ENCODE assay signal across 23 cellular contexts in the genomic region with DNA sequence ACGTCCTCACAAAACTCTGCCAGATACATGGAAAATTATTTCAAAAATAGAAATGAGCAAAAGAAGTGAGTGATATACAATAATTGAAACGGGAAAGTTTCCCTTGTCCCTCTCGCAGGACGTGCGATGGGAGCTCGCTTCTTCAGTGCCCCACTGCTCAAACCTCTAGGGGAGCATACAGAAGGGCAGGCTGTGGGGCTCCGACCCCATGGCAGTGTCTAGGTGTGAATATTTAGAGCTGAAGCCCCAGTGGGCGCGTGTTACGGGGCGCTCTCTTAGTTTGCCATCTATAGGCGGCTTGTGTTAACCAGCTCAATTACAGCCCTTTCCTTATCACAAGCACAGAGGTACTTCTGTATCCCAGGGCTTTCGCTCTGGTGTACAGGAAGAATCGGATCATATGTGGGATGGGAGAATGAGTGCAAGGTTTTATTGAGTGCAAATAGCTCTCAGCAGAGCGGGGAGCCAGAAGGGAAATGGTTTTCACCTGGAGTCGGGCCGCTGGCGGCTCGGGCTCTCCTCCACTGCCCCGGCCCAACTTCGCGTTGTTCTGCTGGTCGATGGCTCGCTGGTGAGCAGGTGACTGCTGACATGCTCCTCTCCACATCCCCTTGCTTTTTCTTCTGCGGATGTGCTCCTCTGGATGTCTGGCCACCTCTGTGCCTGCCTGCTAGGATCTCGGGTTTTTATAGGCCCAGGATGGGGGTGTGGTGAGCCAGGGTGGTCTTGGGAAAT.
"Had no signal": no experiment of that assay in that cellular context is flagged by ENCODE, and none has a peak within 500 bp of the region (broad histone marks: within the 10 kb centered on the region; RNA-seq: fewer than 3 reads in every experiment).

No MANE protein-coding gene starts in this region.

- H3K4me1 Mint-ChIP-seq: activated CD4-positive, alpha-beta T cell treated with anti-CD3 and anti-CD28 coated beads for 36 hours had no signal

- H3K27ac Mint-ChIP-seq: activated CD4-positive, alpha-beta T cell treated with anti-CD3 and anti-CD28 coated beads for 36 hours; activated CD8-positive, alpha-beta T cell treated with anti-CD3 and anti-CD28 coated beads, Interleukin-2, amount 10 ng/mL, durations not matched to agents 7 days and 5 days; activated naive CD8-positive, alpha-beta T cell had no signal

- DNase-seq: activated CD4-positive, alpha-beta T cell treated with anti-CD3 and anti-CD28 coated beads for 36 hours; activated CD8-positive, alpha-beta memory T cell treated with anti-CD3 and anti-CD28 coated beads, Interleukin-2, amount 50 U/mL, for 48 hours; activated CD8-positive, alpha-beta T cell treated with anti-CD3 and anti-CD28 coated beads, Interleukin-2, amount 10 ng/mL, durations not matched to agents 7 days and 5 days; activated T-cell treated with anti-CD3 and anti-CD28 coated beads, Interleukin-2, amount 50 U/mL, for 1 hour; anterior cingulate cortex; caudate nucleus; NCI-H1048; NCI-H1694 treated with DMSO at 0.1 percent for 48 hours; NCI-H2029 treated with DMSO at 0.1 percent for 48 hours; NCI-H345; NCI-H510A treated with DMSO at 0.1 percent for 48 hours; NCI-H69; NK-92 treated with Interleukin-12 subunit alpha and Interleukin-12 subunit beta, amount 100 ng/mL, for 24 hours; Peyer's patch; Right ventricle myocardium superior; SJCRH30; SK-N-SH; T-helper 1 cell had no signal

- ATAC-seq: activated CD4-positive, alpha-beta T cell treated with anti-CD3 and anti-CD28 coated beads for 36 hours; activated CD8-positive, alpha-beta T cell treated with anti-CD3 and anti-CD28 coated beads, Interleukin-2, amount 10 ng/mL, durations not matched to agents 7 days and 5 days had no signal

- H3K36me3 Mint-ChIP-seq: activated naive CD8-positive, alpha-beta T cell had no signal

- H3K4me3 Mint-ChIP-seq: activated CD4-positive, alpha-beta T cell treated with anti-CD3 and anti-CD28 coated beads for 36 hours; activated CD8-positive, alpha-beta T cell treated with anti-CD3 and anti-CD28 coated beads, Interleukin-2, amount 10 ng/mL, durations not matched to agents 7 days and 5 days; activated naive CD8-positive, alpha-beta T cell had no signal

- H3K4me3 ChIP-seq: breast epithelium, coronary artery, Peyer's patch, SJCRH30 had no signal

- H3K4me2 ChIP-seq: SK-N-SH had no signal

- H3K27me3 ChIP-seq: breast epithelium, Peyer's patch, SJCRH30 had no signal

- H3K4me1 ChIP-seq: breast epithelium, Peyer's patch, SJCRH30 had no signal

- H3K27ac ChIP-seq: breast epithelium, coronary artery, Peyer's patch, RWPE1, SJCRH30, VCaP had no signal

- H3K27me3 Mint-ChIP-seq: activated CD4-positive, alpha-beta T cell treated with anti-CD3 and anti-CD28 coated beads for 36 hours; activated naive CD8-positive, alpha-beta T cell had no signal

- H3K36me3 ChIP-seq: breast epithelium, Peyer's patch, SJCRH30 had no signal

- H3K9me2 ChIP-seq: SK-N-SH had no signal
